Comparison of ENCODE assay signal across 8 cellular contexts in genomic region chr19:1068111-1069001, GRCh38. TPM values are rescaled to one million over a fixed set of nuclear protein-coding genes. Genes with fewer than 3 reads are reported as not detected.
A peak's percentile ranks its signal among the peaks of the same experiment; 100 is the strongest.
DNase-seq lines count a peak whose midpoint lies in the region; ATAC-seq and TF ChIP-seq lines count a peak whose summit lies in the region.

No MANE protein-coding gene starts in this region.

- no peaks in the 10 kb centered on the region for H3K36me3 Mint-ChIP-seq in neural crest cell (ENCODE audit: low read depth)

- CTCF ChIA-PET in GM10248 (lab: Yijun Ruan, JAX): interaction anchor here (0.8 to 2.3 kb wide), 11 partner anchors 11 to 205 kb away, joined by 3 to 8 read pairs (median 3); partner anchors contain the start of gene RNU6-2

- H3K27me3 ChIP-seq in RWPE2 (ENCODE audit: insufficient read depth, poor library complexity, severe bottlenecking) (peaks cover 6% of the 10 kb centered on the region), breast epithelium (peaks cover 10 to 54% of the 10 kb centered on the region in 2 donors)

- H3K27ac Mint-ChIP-seq in neural crest cell (ENCODE audit: unreplicated experiment): no peak overlapping the region

- TF ChIP-seq CTCF in GM10248 (IDR thresholded peaks at IDR 0.05; ENCODE audit: control extremely low read depth, extremely low read depth, low read depth, missing control alignments) (no peak), RWPE2 (IDR thresholded peaks at IDR 0.05; ENCODE audit: poor library complexity, severe bottlenecking) (no peak), breast epithelium (IDR thresholded peaks at IDR 0.05) (no peak), neural crest cell (conservative IDR thresholded peaks at IDR 0.05) (no peak)

- ATAC-seq in RWPE2 (ENCODE audit: low read depth) (no peak), GM19397 (IDR thresholded peaks at IDR 0.05; ENCODE audit: unreplicated experiment) (no peak), HG03469 (IDR thresholded peaks at IDR 0.05; ENCODE audit: unreplicated experiment) (no peak)

- TF ChIP-seq POLR2A in breast epithelium (IDR thresholded peaks at IDR 0.05): no peak

- H3K4me3 ChIP-seq in RWPE2 (ENCODE audit: severe bottlenecking) (no peak overlapping the region), breast epithelium (peak overlapping the region; percentile 48 to 69 (median 49))

- peak overlapping the region; percentile 14 for H3K4me3 Mint-ChIP-seq in neural crest cell

- DNase-seq in GM10248 (ENCODE audit: extremely low spot score) (peak; percentile 47), RWPE2 (ENCODE audit: low spot score) (peak; percentile 42), breast epithelium (ENCODE audit: low spot score in 2 of 2) (no peak), neural crest cell (ENCODE audit: low read depth, low spot score) (no peak), kidney glomerular epithelial cell (lab: John Stamatoyannopoulos, UW) (no peak), HuH-7.5 (ENCODE audit: low spot score) (no peak)

- intact Hi-C loops in breast epithelium (cut with DNase I; ENCODE audit: low total_unique reads): no loop called here

- no peaks in the 10 kb centered on the region for H3K36me3 ChIP-seq in RWPE2 (ENCODE audit: low read depth)
- no peaks in the 10 kb centered on the region for H3K36me3 ChIP-seq in breast epithelium

- H3K9me3 ChIP-seq in RWPE2 (ENCODE audit: severe bottlenecking): no peaks in the 10 kb centered on the region
- no peaks in the 10 kb centered on the region for H3K9me3 ChIP-seq in breast epithelium

- H3K4me1 ChIP-seq in RWPE2 (ENCODE audit: insufficient read depth, poor library complexity, severe bottlenecking) (peaks cover 17% of the 10 kb centered on the region), breast epithelium (peaks cover 9 to 19% of the 10 kb centered on the region in 2 donors)

- H3K9me3 Mint-ChIP-seq in neural crest cell: no peaks in the 10 kb centered on the region

- H3K4me1 Mint-ChIP-seq in neural crest cell: peaks cover 9% of the 10 kb centered on the region

- H3K27me3 Mint-ChIP-seq in neural crest cell (ENCODE audit: low read depth): peaks cover 77% of the 10 kb centered on the region

- POLR2A ChIA-PET in GM10248 (lab: Yijun Ruan, JAX): interaction anchor here (0.6 to 1.0 kb wide), 2 partner anchors 25 to 201 kb away, joined by 3 to 5 read pairs; partner anchors contain the start of gene CIRBP

- H3K27ac ChIP-seq in RWPE2 (ENCODE audit: poor library complexity, severe bottlenecking) (no peak overlapping the region), breast epithelium (peak overlapping the region in 1 of 2 donors; percentile 23)

RNA-seq across cellular contexts. Expression of gene ARHGAP45, which starts 1.4 kb away (rescaled TPM):
- 10 to 100 TPM; 18.7 to 43.2 (median 23.9) TPM for total RNA-seq in breast epithelium
- 1.6 and 1.7 TPM in 2 replicates for total RNA-seq in neural crest cell

RNA-seq across cellular contexts. Expression of gene POLR2E, which starts 26.8 kb away (rescaled TPM):
- 100 to 1,000 TPM in 1 of 3 donors, 10 to 100 TPM in 2; 65.9 to 175 (median 89.1) TPM for total RNA-seq in breast epithelium
- total RNA-seq in neural crest cell: 256 and 257 TPM in 2 replicates

RNA-seq across cellular contexts. Expression of gene ABCA7, which starts 28.4 kb away (rescaled TPM):
- total RNA-seq in breast epithelium (10 to 100 TPM in 2 of 3 donors, 1 to 10 TPM in 1; 8.0 to 31.8 (median 26.5) TPM), neural crest cell (12.8 and 16.3 TPM in 2 replicates)

RNA-seq across cellular contexts. Expression of gene GPX4, which starts 35.4 kb away (rescaled TPM):
- total RNA-seq in breast epithelium (1,000 to 10,000 TPM in 1 of 3 donors, 100 to 1,000 TPM in 2; 357 to 1,796 (median 492) TPM), neural crest cell (300 and 313 TPM in 2 replicates)

RNA-seq across cellular contexts. Expression of gene CNN2, which starts 41.9 kb away (rescaled TPM):
- 10 to 100 TPM; 70.4 to 74.1 (median 70.7) TPM for total RNA-seq in breast epithelium
- total RNA-seq in neural crest cell: 140 and 141 TPM in 2 replicates

Comparison
In these comparisons a context has a peak if more than half of its experiments do, and no peak if none do; other contexts are left out.
1. DNase-seq: peak in GM10248 (single experiment) and RWPE2 (single experiment); none in breast epithelium (0 of 2), neural crest cell (single experiment), kidney glomerular epithelial cell (single experiment) and HuH-7.5 (single experiment).